ENCODE assay signal across 8 cellular contexts in the genomic region with DNA sequence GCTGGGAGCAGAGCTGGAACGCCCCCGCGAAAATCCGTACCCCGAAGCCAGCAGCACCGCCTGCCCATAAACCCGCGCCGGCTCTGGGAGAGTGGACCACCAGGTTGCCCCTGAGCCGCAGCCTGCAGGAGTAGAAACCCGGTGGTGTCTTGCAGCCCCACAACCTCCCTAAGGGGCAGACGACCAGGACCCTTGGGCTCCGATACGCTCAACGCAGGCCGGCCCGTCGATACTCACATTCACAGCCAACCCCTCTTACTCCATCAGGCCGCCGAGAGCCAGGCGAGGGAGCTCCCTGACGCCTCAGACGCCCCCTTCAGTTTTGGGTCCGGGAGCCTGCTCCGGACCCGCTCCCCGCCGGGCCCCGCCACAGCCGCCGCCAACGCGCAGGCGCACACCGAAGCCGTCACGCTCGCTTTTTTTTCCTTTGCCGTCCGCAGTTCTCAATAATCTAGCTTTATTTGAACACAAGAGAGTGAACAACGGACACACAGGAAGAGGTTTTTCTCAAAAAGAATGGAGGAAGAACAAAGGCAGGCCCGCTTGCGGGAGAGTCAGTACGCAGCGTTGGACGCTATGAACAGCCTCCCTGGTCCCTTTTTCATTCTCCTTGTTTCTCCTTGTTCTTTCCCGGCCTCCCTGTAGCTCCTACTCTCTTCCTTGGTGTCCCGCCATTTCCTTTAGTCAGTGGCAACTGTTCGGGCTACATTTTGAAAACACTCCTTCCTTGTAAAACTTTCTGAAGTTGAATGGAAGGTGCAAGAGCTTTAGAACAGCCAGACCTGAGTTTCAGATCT. TPM values are rescaled to one million over a fixed set of nuclear protein-coding genes. Genes with fewer than 3 reads are reported as not detected.
DNase-seq lines count a peak whose midpoint lies in the region; ATAC-seq and TF ChIP-seq lines count a peak whose summit lies in the region.

ZNF106 (minus strand) TSS at position 399 of the 797 bp plus-strand sequence. CDS start 18,852 bp downstream, outside the sequence.

- H3K4me3 Mint-ChIP-seq in natural killer cell: peak within 1 kb of the TSS; percentile 100

- no peaks in the 10 kb centered on the region for H3K9me3 Mint-ChIP-seq in natural killer cell

- no peaks in the 10 kb centered on the region for H3K27me3 Mint-ChIP-seq in natural killer cell (ENCODE audit: low read depth in 2 of 2)

- peak within 1 kb of the TSS; percentile 97 to 98 for H3K27ac Mint-ChIP-seq in natural killer cell

- H3K4me3 ChIP-seq in fibroblast of pulmonary artery (replicated peaks; ENCODE audit: low read depth, low read length): peak within 1 kb of the TSS; percentile 97

- intact Hi-C loops in natural killer cell (cut with micrococcal nuclease): loop anchor here (1.0 to 10.0 kb wide), 3 partner anchors 164 to 431 kb away; partner anchors contain the start of genes GANC, TMEM87A and TTBK2

- H3K36me3 Mint-ChIP-seq in natural killer cell: no peaks in the 10 kb centered on the region

- DNase-seq in COLO829 (ENCODE audit: low spot score) (peak; percentile 83), M059J (ENCODE audit: low read depth) (peak; percentile 88), fibroblast of pulmonary artery (ENCODE audit: low read depth) (peak; percentile 93), natural killer cell (peak; percentile 83)
- peak; percentile 80 for DNase-seq in activated T-helper 9 cell treated with anti-CD3 and anti-CD28 coated beads, Interleukin-2, amount 50 U/mL, for 16 hours (ENCODE audit: low read depth)
- DNase-seq in stimulated activated naive CD4-positive, alpha-beta T cell treated with Interleukin-2 at 50 U/mL for 16 hours (lab: John Stamatoyannopoulos, UW): peak; percentile 81

- peak; percentile 85 for TF ChIP-seq POLR2A in Raji (IDR thresholded peaks at IDR 0.05; ENCODE audit: insufficient read depth, low read depth, low read length)

- TF ChIP-seq CTCF in fibroblast of pulmonary artery (IDR thresholded peaks at IDR 0.05; ENCODE audit: low read length, missing control alignments): no peak
- TF ChIP-seq CTCF in natural killer cell (IDR thresholded peaks at IDR 0.05): no peak

- peaks cover 43 to 49% of the 10 kb centered on the region in 2 donors for H3K4me1 Mint-ChIP-seq in natural killer cell

- ATAC-seq in GM21619 (IDR thresholded peaks at IDR 0.05; ENCODE audit: unreplicated experiment) (peak; percentile 38), natural killer cell (peak; percentile 61 to 75 (median 63))

RNA-seq across cellular contexts. Expression of gene ZNF106, which starts in this region (rescaled TPM):
- 13.8 and 27.8 TPM in 2 replicates for total RNA-seq in M059J (2014; rRNA removed; shearing (Covaris generic))
- total RNA-seq in natural killer cell: 10 to 100 TPM; 39.6 to 53.1 (median 52.2) TPM

Comparison
In these comparisons a context has a peak if more than half of its experiments do, and no peak if none do; other contexts are left out.
1. Peak in every context shown above with its lines: DNase-seq, ATAC-seq and H3K4me3 ChIP-seq.